In genomic region chr3:5038243-5038642, GRCh38 we compare ENCODE assay signal across 1 cellular context.
TF ChIP-seq lines count a peak whose summit lies in the region.

No MANE protein-coding gene starts in this region.

TF ChIP-seq in GM12878, 131 proteins besides CTCF, POLR2A, EP300 and RAD21 (continued from another document):
- no peak for TF ChIP-seq ZBTB40 (IDR thresholded peaks at IDR 0.05; ENCODE audit: borderline replicate concordance)
